Comparison of ENCODE assay signal across 1 cellular context in the genomic region with DNA sequence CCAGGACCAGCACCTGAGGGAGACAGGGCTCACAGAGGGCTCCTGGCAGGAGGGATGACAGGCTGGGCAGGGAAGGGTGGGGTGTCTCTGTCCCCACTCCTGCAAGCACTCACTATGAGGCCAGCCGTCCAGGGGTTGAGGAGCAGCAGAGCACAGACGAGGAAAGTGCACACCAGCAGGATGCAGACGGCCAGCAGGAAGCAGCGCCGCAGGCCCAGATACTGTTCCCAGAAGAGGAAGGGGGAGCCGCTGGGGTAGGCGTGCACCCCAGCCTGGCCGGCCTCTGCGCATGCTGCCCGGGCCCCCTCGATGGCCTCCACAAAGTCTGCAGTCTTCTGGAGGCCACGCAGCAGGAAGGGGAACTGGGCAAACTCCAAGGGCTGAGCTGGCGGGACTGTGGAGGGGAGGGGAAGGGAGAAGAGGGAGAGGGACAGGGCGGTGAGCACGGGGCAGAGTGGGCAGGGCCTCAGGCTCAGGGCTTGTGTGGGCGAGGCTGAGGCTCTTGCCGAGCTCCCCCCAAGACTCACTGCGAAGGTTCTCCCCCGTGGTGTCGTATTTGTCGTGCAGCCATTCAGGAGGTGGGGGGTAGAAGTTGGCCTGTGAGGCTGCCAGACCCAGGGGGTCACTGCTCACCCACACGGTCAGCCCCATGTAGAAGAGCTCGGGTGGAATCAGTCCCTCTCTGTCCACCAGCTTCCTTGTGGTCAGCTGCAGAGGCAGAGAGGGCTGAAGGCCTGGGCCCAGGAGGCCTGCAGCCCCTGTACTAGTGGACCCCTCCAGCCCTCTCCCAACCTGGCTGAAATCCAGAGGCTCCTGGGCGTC.
TF ChIP-seq lines count a peak whose summit lies in the region.

No MANE protein-coding gene starts in this region.

TF ChIP-seq in HepG2, 621 proteins besides CTCF, POLR2A, EP300 and RAD21 (continued from another document and continues in another):
- TF ChIP-seq, protein P1, sequence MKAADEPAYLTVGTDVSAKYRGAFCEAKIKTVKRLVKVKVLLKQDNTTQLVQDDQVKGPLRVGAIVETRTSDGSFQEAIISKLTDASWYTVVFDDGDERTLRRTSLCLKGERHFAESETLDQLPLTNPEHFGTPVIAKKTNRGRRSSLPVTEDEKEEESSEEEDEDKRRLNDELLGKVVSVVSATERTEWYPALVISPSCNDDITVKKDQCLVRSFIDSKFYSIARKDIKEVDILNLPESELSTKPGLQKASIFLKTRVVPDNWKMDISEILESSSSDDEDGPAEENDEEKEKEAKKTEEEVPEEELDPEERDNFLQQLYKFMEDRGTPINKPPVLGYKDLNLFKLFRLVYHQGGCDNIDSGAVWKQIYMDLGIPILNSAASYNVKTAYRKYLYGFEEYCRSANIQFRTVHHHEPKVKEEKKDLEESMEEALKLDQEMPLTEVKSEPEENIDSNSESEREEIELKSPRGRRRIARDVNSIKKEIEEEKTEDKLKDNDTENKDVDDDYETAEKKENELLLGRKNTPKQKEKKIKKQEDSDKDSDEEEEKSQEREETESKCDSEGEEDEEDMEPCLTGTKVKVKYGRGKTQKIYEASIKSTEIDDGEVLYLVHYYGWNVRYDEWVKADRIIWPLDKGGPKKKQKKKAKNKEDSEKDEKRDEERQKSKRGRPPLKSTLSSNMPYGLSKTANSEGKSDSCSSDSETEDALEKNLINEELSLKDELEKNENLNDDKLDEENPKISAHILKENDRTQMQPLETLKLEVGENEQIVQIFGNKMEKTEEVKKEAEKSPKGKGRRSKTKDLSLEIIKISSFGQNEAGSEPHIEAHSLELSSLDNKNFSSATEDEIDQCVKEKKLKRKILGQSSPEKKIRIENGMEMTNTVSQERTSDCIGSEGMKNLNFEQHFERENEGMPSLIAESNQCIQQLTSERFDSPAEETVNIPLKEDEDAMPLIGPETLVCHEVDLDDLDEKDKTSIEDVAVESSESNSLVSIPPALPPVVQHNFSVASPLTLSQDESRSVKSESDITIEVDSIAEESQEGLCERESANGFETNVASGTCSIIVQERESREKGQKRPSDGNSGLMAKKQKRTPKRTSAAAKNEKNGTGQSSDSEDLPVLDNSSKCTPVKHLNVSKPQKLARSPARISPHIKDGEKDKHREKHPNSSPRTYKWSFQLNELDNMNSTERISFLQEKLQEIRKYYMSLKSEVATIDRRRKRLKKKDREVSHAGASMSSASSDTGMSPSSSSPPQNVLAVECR (CRISPR knock-in tag; IDR thresholded peaks at IDR 0.05; ENCODE audit: borderline replicate concordance), result peak; percentile 46; the same call in 1 of the 2 replicates
- no peak for TF ChIP-seq RORA (CRISPR knock-in tag; IDR thresholded peaks at IDR 0.05)
- no peak for TF ChIP-seq CCAR2 (optimal IDR thresholded peaks at IDR 0.05; ENCODE audit: low read depth, low read length)
- 0 out of 2 replicates have a peak, but pooled peaks have one; percentile 10 for TF ChIP-seq ISL2 (CRISPR knock-in tag; IDR thresholded peaks at IDR 0.05)
- peak; percentile 41; the same call in 1 of the 2 replicates for TF ChIP-seq ZNF350 (CRISPR knock-in tag; IDR thresholded peaks at IDR 0.05; ENCODE audit: borderline replicate concordance, low read depth)
- TF ChIP-seq NFKBIZ (CRISPR knock-in tag; IDR thresholded peaks at IDR 0.05), result peak; percentile 75; the same call in 1 of the 2 replicates
- no peak for TF ChIP-seq ZNF615 (CRISPR knock-in tag; IDR thresholded peaks at IDR 0.05; ENCODE audit: borderline replicate concordance)
- 0 out of 2 replicates have a peak, but pooled peaks have one; percentile 50 for TF ChIP-seq LRRFIP1 (CRISPR knock-in tag; conservative IDR thresholded peaks at IDR 0.05)
- TF ChIP-seq, protein P2, sequence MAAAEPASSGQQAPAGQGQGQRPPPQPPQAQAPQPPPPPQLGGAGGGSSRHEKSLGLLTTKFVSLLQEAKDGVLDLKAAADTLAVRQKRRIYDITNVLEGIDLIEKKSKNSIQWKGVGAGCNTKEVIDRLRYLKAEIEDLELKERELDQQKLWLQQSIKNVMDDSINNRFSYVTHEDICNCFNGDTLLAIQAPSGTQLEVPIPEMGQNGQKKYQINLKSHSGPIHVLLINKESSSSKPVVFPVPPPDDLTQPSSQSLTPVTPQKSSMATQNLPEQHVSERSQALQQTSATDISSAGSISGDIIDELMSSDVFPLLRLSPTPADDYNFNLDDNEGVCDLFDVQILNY (CRISPR knock-in tag; conservative IDR thresholded peaks at IDR 0.05), result no peak
- peak; percentile 72; the same call in 1 of the 2 replicates for TF ChIP-seq HOXA5 (CRISPR knock-in tag; IDR thresholded peaks at IDR 0.05)
- no peak for TF ChIP-seq SOX13 (IDR thresholded peaks at IDR 0.05)
- TF ChIP-seq SOX13 (CRISPR knock-in tag; conservative IDR thresholded peaks at IDR 0.05 in 1 of 2, IDR thresholded peaks at IDR 0.05 in 1 of 2), result no peak
- TF ChIP-seq ZNF589 (CRISPR knock-in tag; conservative IDR thresholded peaks at IDR 0.05), result peak; percentile 60; the same call in 1 of the 2 replicates
- no peak; the same call in 1 of the 2 replicates for TF ChIP-seq BRCA1 (CRISPR knock-in tag; IDR thresholded peaks at IDR 0.05)
- TF ChIP-seq ZMYM2 (CRISPR knock-in tag; IDR thresholded peaks at IDR 0.05), result peak; percentile 70
- TF ChIP-seq, protein P3, sequence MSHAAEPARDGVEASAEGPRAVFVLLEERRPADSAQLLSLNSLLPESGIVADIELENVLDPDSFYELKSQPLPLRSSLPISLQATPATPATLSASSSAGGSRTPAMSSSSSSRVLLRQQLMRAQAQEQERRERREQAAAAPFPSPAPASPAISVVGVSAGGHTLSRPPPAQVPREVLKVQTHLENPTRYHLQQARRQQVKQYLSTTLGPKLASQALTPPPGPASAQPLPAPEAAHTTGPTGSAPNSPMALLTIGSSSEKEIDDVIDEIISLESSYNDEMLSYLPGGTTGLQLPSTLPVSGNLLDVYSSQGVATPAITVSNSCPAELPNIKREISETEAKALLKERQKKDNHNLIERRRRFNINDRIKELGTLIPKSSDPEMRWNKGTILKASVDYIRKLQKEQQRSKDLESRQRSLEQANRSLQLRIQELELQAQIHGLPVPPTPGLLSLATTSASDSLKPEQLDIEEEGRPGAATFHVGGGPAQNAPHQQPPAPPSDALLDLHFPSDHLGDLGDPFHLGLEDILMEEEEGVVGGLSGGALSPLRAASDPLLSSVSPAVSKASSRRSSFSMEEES (CRISPR knock-in tag; IDR thresholded peaks at IDR 0.05), result no peak
- 0 out of 2 replicates have a peak, but pooled peaks have one; percentile 52 for TF ChIP-seq ZNF12 (CRISPR knock-in tag; IDR thresholded peaks at IDR 0.05)
- TF ChIP-seq ZNF713 (CRISPR knock-in tag; IDR thresholded peaks at IDR 0.05), result peak; percentile 41; the same call in 1 of the 2 replicates
- no peak; the same call in 1 of the 2 replicates for TF ChIP-seq AHDC1 (CRISPR knock-in tag; IDR thresholded peaks at IDR 0.05; ENCODE audit: borderline replicate concordance)
- no peak for TF ChIP-seq HCFC1 (IDR thresholded peaks at IDR 0.05; ENCODE audit: low read depth, low read length)
- peak; percentile 18; the same call in 1 of the 2 replicates for TF ChIP-seq ARNT2 (CRISPR knock-in tag; IDR thresholded peaks at IDR 0.05; ENCODE audit: low read depth)
- TF ChIP-seq ATF1 (CRISPR knock-in tag; IDR thresholded peaks at IDR 0.05), result no peak
- TF ChIP-seq, protein P4, sequence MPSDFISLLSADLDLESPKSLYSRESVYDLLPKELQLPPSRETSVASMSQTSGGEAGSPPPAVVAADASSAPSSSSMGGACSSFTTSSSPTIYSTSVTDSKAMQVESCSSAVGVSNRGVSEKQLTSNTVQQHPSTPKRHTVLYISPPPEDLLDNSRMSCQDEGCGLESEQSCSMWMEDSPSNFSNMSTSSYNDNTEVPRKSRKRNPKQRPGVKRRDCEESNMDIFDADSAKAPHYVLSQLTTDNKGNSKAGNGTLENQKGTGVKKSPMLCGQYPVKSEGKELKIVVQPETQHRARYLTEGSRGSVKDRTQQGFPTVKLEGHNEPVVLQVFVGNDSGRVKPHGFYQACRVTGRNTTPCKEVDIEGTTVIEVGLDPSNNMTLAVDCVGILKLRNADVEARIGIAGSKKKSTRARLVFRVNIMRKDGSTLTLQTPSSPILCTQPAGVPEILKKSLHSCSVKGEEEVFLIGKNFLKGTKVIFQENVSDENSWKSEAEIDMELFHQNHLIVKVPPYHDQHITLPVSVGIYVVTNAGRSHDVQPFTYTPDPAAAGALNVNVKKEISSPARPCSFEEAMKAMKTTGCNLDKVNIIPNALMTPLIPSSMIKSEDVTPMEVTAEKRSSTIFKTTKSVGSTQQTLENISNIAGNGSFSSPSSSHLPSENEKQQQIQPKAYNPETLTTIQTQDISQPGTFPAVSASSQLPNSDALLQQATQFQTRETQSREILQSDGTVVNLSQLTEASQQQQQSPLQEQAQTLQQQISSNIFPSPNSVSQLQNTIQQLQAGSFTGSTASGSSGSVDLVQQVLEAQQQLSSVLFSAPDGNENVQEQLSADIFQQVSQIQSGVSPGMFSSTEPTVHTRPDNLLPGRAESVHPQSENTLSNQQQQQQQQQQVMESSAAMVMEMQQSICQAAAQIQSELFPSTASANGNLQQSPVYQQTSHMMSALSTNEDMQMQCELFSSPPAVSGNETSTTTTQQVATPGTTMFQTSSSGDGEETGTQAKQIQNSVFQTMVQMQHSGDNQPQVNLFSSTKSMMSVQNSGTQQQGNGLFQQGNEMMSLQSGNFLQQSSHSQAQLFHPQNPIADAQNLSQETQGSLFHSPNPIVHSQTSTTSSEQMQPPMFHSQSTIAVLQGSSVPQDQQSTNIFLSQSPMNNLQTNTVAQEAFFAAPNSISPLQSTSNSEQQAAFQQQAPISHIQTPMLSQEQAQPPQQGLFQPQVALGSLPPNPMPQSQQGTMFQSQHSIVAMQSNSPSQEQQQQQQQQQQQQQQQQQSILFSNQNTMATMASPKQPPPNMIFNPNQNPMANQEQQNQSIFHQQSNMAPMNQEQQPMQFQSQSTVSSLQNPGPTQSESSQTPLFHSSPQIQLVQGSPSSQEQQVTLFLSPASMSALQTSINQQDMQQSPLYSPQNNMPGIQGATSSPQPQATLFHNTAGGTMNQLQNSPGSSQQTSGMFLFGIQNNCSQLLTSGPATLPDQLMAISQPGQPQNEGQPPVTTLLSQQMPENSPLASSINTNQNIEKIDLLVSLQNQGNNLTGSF (CRISPR knock-in tag; IDR thresholded peaks at IDR 0.05), result no peak
- no peak for TF ChIP-seq MBD4 (IDR thresholded peaks at IDR 0.05; ENCODE audit: borderline replicate concordance, low read length)
- TF ChIP-seq ZSCAN9 (CRISPR knock-in tag; IDR thresholded peaks at IDR 0.05; ENCODE audit: borderline replicate concordance), result no peak
- no peak for TF ChIP-seq TOPORS (CRISPR knock-in tag; IDR thresholded peaks at IDR 0.05)
- TF ChIP-seq PRMT3 (CRISPR knock-in tag; IDR thresholded peaks at IDR 0.05; ENCODE audit: borderline replicate concordance, low read depth), result no peak
- TF ChIP-seq, protein P5, sequence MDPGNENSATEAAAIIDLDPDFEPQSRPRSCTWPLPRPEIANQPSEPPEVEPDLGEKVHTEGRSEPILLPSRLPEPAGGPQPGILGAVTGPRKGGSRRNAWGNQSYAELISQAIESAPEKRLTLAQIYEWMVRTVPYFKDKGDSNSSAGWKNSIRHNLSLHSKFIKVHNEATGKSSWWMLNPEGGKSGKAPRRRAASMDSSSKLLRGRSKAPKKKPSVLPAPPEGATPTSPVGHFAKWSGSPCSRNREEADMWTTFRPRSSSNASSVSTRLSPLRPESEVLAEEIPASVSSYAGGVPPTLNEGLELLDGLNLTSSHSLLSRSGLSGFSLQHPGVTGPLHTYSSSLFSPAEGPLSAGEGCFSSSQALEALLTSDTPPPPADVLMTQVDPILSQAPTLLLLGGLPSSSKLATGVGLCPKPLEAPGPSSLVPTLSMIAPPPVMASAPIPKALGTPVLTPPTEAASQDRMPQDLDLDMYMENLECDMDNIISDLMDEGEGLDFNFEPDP (CRISPR knock-in tag; conservative IDR thresholded peaks at IDR 0.05), result no peak
